In the genomic region with DNA sequence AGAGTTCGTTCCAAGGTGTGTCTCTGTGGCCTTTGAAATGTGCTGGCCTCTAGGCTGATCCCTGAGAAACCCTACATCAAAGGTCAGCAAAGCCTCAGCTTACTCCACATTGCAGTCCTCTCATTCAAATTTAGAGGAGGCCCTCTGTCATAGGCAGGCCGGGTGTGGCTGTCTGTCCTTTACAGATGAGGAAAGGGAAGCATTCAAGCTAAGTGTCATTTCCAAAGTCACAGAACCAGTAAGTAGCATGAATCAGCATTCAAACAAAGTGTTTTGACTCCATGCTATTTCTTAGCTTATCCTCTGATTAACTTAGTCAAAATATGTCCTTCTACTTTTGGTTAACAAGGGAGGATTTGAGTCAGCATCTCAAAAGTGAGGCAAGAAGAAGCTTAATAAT, we compare ENCODE assay signal across 25 cellular contexts.
"Had no signal": no experiment of that assay in that cellular context is flagged by ENCODE, and none has a peak within 500 bp of the region (broad histone marks: within the 10 kb centered on the region; RNA-seq: fewer than 3 reads in every experiment).

No MANE protein-coding gene starts in this region.

- ATAC-seq: effector memory CD8-positive, alpha-beta T cell; gastroesophageal sphincter; heart left ventricle; left colon; natural killer cell treated with Interleukin-12 subunit alpha and Interleukin-12 subunit beta and Interleukin-15 and Interleukin-18, amount 100 ng/mL, for 72 hours; stimulated activated naive CD8-positive, alpha-beta T cell treated with anti-CD3 and anti-CD28 coated beads, Interleukin-15, Interleukin-2, amounts not matched to agents 100 U/mL and 50 U/mL, for 24 hours; WTC11 had no signal

- H3K4me3 Mint-ChIP-seq: activated naive CD4-positive, alpha-beta T cell treated with anti-CD3 and anti-CD28 coated beads, Interleukin-2, amount 50 U/mL, for 24 hours; activated T-helper 1 cell treated with anti-CD3 and anti-CD28 coated beads, Interleukin-12 subunit alpha, Interleukin-12 subunit beta, Interleukin-2, Interleukin-4 antibody, amounts not matched to agents 30 ng/mL and 10 ng/mL and 1 ng/mL, durations not matched to agents 14 hours and 24 hours and 36 hours; effector memory CD8-positive, alpha-beta T cell; memory B cell; natural killer cell treated with Interleukin-12 subunit alpha and Interleukin-12 subunit beta and Interleukin-15 and Interleukin-18, amount 100 ng/mL, for 72 hours; T-helper 1 cell treated with Interleukin-12 subunit alpha and Interleukin-12 subunit beta and Interleukin-4 antibody, amounts not matched to agents 30 μg/mL and 1 μg/mL, for 36 hours; WTC11 had no signal

- H3K36me3 Mint-ChIP-seq: activated naive CD4-positive, alpha-beta T cell treated with anti-CD3 and anti-CD28 coated beads, Interleukin-2, amount 50 U/mL, for 24 hours; memory B cell; natural killer cell treated with Interleukin-12 subunit alpha and Interleukin-12 subunit beta and Interleukin-15 and Interleukin-18, amount 100 ng/mL, for 72 hours; WTC11 had no signal

- H3K36me3 ChIP-seq: brain microvascular endothelial cell, esophagus muscularis mucosa, gastroesophageal sphincter, heart left ventricle, prostate gland, spleen, tibial artery had no signal

- H3K27ac ChIP-seq: brain microvascular endothelial cell, esophagus muscularis mucosa, gastroesophageal sphincter, heart left ventricle, prostate gland, spleen, tibial artery had no signal

- H3K4me1 Mint-ChIP-seq: memory B cell had no signal

- H3K27me3 Mint-ChIP-seq: activated naive CD4-positive, alpha-beta T cell treated with anti-CD3 and anti-CD28 coated beads, Interleukin-2, amount 50 U/mL, for 24 hours; effector memory CD8-positive, alpha-beta T cell; memory B cell; natural killer cell treated with Interleukin-12 subunit alpha and Interleukin-12 subunit beta and Interleukin-15 and Interleukin-18, amount 100 ng/mL, for 72 hours had no signal

- H3K27me3 ChIP-seq: brain microvascular endothelial cell, esophagus muscularis mucosa, gastroesophageal sphincter, heart left ventricle, spleen, tibial artery had no signal

- H3K9me3 Mint-ChIP-seq: activated naive CD4-positive, alpha-beta T cell treated with anti-CD3 and anti-CD28 coated beads, Interleukin-2, amount 50 U/mL, for 24 hours; activated T-helper 1 cell treated with anti-CD3 and anti-CD28 coated beads, Interleukin-12 subunit alpha, Interleukin-12 subunit beta, Interleukin-2, Interleukin-4 antibody, amounts not matched to agents 30 ng/mL and 10 ng/mL and 1 ng/mL, durations not matched to agents 14 hours and 24 hours and 36 hours; memory B cell; natural killer cell treated with Interleukin-12 subunit alpha and Interleukin-12 subunit beta and Interleukin-15 and Interleukin-18, amount 100 ng/mL, for 72 hours; T-helper 1 cell treated with Interleukin-12 subunit alpha and Interleukin-12 subunit beta and Interleukin-4 antibody, amounts not matched to agents 30 μg/mL and 1 μg/mL, for 36 hours; WTC11 had no signal

- FAIRE-seq: colon, endothelial cell of umbilical vein, islet of Langerhans had no signal

- H3K27ac Mint-ChIP-seq: activated naive CD4-positive, alpha-beta T cell treated with anti-CD3 and anti-CD28 coated beads, Interleukin-2, amount 50 U/mL, for 24 hours; activated T-helper 1 cell treated with anti-CD3 and anti-CD28 coated beads, Interleukin-12 subunit alpha, Interleukin-12 subunit beta, Interleukin-2, Interleukin-4 antibody, amounts not matched to agents 30 ng/mL and 10 ng/mL and 1 ng/mL, durations not matched to agents 14 hours and 24 hours and 36 hours; effector memory CD8-positive, alpha-beta T cell; memory B cell; natural killer cell treated with Interleukin-12 subunit alpha and Interleukin-12 subunit beta and Interleukin-15 and Interleukin-18, amount 100 ng/mL, for 72 hours; T-helper 1 cell treated with Interleukin-12 subunit alpha and Interleukin-12 subunit beta and Interleukin-4 antibody, amounts not matched to agents 30 μg/mL and 1 μg/mL, for 36 hours; WTC11 had no signal

- DNase-seq: activated CD4-positive, alpha-beta T cell treated with anti-CD3 and anti-CD28 coated beads, Interleukin-2, amount 50 U/mL, for 4 hours; activated gamma-delta T cell treated with Interleukin-2 at 50 U/mL for 16 hours; aorta; brain microvascular endothelial cell; central memory CD4-positive, alpha-beta T cell; effector memory CD8-positive, alpha-beta T cell; heart left ventricle; left colon; spleen; stimulated activated CD4-positive, alpha-beta T cell treated with anti-CD3 and anti-CD28 coated beads, Interleukin-4, amount 100 ng/mL, for 1 hour; stimulated activated naive CD8-positive, alpha-beta T cell treated with anti-CD3 and anti-CD28 coated beads, Interleukin-15, Interleukin-2, amounts not matched to agents 100 U/mL and 50 U/mL, for 24 hours; T1000; tibial artery had no signal

- H3K4me3 ChIP-seq: esophagus muscularis mucosa, gastroesophageal sphincter, heart left ventricle, prostate gland, spleen, tibial artery had no signal

- H3K4me1 ChIP-seq: esophagus muscularis mucosa, gastroesophageal sphincter, heart left ventricle, prostate gland, spleen, tibial artery had no signal

- H3K9me3 ChIP-seq: esophagus muscularis mucosa, gastroesophageal sphincter, heart left ventricle, prostate gland, spleen, tibial artery had no signal
